In the genomic region with DNA sequence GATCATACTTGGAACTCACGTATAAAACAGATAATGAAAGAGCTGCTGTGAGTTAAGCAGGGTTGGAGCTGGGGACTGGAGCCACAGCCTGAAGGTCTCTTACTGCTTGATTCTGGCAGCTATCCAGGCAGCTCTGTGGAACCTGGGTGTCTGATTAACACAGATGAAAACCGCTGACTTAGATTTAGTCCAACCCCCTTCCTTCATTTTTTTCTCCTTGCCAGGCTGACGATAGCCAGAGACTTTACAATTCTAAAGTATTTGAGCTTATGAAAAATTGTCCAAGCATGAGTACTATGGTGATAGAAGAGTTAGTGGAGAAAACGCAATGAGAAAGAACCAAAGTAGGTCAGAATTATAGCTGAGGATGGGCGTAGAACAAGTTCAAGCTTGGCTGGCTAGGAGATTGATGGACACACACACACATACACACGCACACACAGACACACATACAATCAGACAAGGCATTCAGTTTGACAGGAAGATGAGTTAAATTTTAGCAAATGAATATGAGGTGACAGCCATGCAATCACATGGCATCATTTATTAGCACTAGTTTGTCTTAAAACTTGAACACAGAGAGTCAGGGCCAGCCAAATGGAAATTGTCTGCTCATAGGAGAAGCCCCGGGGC, we compare ENCODE assay signal across 9 cellular contexts. TPM values are rescaled to one million over a fixed set of nuclear protein-coding genes. Genes with fewer than 3 reads are reported as not detected.
DNase-seq lines count a peak whose midpoint lies in the region; ATAC-seq and TF ChIP-seq lines count a peak whose summit lies in the region.
"Had no signal": no experiment of that assay in that cellular context is flagged by ENCODE, and none has a peak within 500 bp of the region (broad histone marks: within the 10 kb centered on the region; RNA-seq: fewer than 3 reads in every experiment).

No MANE protein-coding gene starts in this region.

- in situ Hi-C loops in KBM-7 (cut with MboI; ENCODE audit: low pct_unique_long_range_greater_than_20kb, low sequenced_read_pairs) (no loop called here), transverse colon (cut with MboI; ENCODE audit: low pct_ligation_motif_present in 1 of 4, low pct_unique_long_range_greater_than_20kb in 1 of 4, low sequenced_read_pairs in 3 of 4) (no loop called here)

- TF ChIP-seq EP300 in sigmoid colon (IDR thresholded peaks at IDR 0.05) = no peak
- no peak for TF ChIP-seq EP300 in transverse colon (IDR thresholded peaks at IDR 0.05; ENCODE audit: low read depth)

- H3K36me3 ChIP-seq in sigmoid colon = no peaks in the 10 kb centered on the region
- no peaks in the 10 kb centered on the region for H3K36me3 ChIP-seq in transverse colon

- TF ChIP-seq POLR2A in sigmoid colon (IDR thresholded peaks at IDR 0.05) = no peak
- TF ChIP-seq POLR2A in transverse colon (IDR thresholded peaks at IDR 0.05) = no peak

- no peak overlapping the region for H3K4me3 ChIP-seq in fibroblast of villous mesenchyme (ENCODE audit: low read depth, low read length)
- peak overlapping the region in 2 of 4 donors; percentile 16 to 22 for H3K4me3 ChIP-seq in sigmoid colon
- H3K4me3 ChIP-seq in transverse colon = no peak overlapping the region

- peak overlapping the region in 2 of 4 donors; percentile 35 to 49 for H3K27ac ChIP-seq in sigmoid colon
- H3K27ac ChIP-seq in transverse colon = no peak overlapping the region

- H3K9me3 ChIP-seq in sigmoid colon (no peaks in the 10 kb centered on the region), transverse colon (no peaks in the 10 kb centered on the region)

- H3K27me3 ChIP-seq in sigmoid colon (no peaks in the 10 kb centered on the region), transverse colon (no peaks in the 10 kb centered on the region)

- intact Hi-C loops in sigmoid colon (cut with DNase I) = no loop called here
- intact Hi-C loops in transverse colon (cut with DNase I; ENCODE audit: low total_unique reads) = no loop called here

- TF ChIP-seq CTCF in fibroblast of villous mesenchyme (IDR thresholded peaks at IDR 0.05; ENCODE audit: insufficient read depth, low read depth, low read length) (no peak), sigmoid colon (IDR thresholded peaks at IDR 0.05) (no peak), transverse colon (IDR thresholded peaks at IDR 0.05) (no peak)

- DNase-seq in KBM-7 = peak; percentile 60
- peak; percentile 9 for DNase-seq in SHP77 treated with DMSO at 0.1 percent for 48 hours (lab: John Stamatoyannopoulos, UW)
- peak; percentile 42 for DNase-seq in fibroblast of villous mesenchyme (ENCODE audit: low read depth)
- DNase-seq in sigmoid colon = peak; percentile 82
- no peak for DNase-seq in transverse colon
- DNase-seq: activated CD4-positive, alpha-beta T cell treated with anti-CD3 and anti-CD28 coated beads, Interleukin-2, amount 10 ng/mL, durations not matched to agents 7 days and 5 days; activated naive CD8-positive, alpha-beta T cell treated with anti-CD3 and anti-CD28 coated beads, Interleukin-2, amount 50 U/mL, for 24 hours had no signal

- H3K4me1 ChIP-seq in sigmoid colon (peaks cover 0 to 12% (median 6%) of the 10 kb centered on the region in 4 donors), transverse colon (no peaks in the 10 kb centered on the region)

- 78 to 81% methylated on average over 7 of the region's 7 CpGs for WGBS in sigmoid colon, 2 donors
- 65 to 70% methylated on average over 6 to 7 of the region's 7 CpGs for WGBS in transverse colon (ENCODE audit: low coverage in 1 of 2), 2 donors

- ATAC-seq in GM19463 (IDR thresholded peaks at IDR 0.05; ENCODE audit: unreplicated experiment) (no peak), HG02642 (IDR thresholded peaks at IDR 0.05; ENCODE audit: poor library complexity, unreplicated experiment) (no peak)
- ATAC-seq: activated naive CD8-positive, alpha-beta T cell treated with anti-CD3 and anti-CD28 coated beads, Interleukin-2, amount 50 U/mL, for 24 hours had no signal

RNA-seq across cellular contexts. Expression of a gene that starts 13.6 kb away (rescaled TPM):
- total RNA-seq in fibroblast of villous mesenchyme (2.6 TPM in 2 replicates), sigmoid colon (1 to 10 TPM in 2 of 4 donors, under 1 TPM in 2; 0.16 to 6.1 (median 0.67) TPM), transverse colon (under 1 TPM in 2 of 4 donors, not detected in 2; 0.16 to 0.27 TPM)
- polyA plus RNA-seq in sigmoid colon = under 1 TPM in 2 of 3 donors, not detected in 1; 0.41 to 0.46 TPM
- total RNA-seq: activated CD4-positive, alpha-beta T cell treated with anti-CD3 and anti-CD28 coated beads, Interleukin-2, amount 10 ng/mL, durations not matched to agents 7 days and 5 days had no signal

RNA-seq across cellular contexts. Expression of a gene that starts 18.1 kb away (rescaled TPM):
- 47.4 and 75.6 TPM in 2 replicates for total RNA-seq in fibroblast of villous mesenchyme
- 10 to 100 TPM; 46.2 to 79.0 (median 57.7) TPM for total RNA-seq in sigmoid colon
- polyA plus RNA-seq in sigmoid colon = 10 to 100 TPM; 37.0 to 76.1 (median 54.1) TPM
- total RNA-seq in transverse colon = 10 to 100 TPM in 3 of 4 donors, 1 to 10 TPM in 1; 4.6 to 36.0 (median 30.1) TPM
